13 cellular contexts compared by ENCODE assay signal in genomic region chr1:223022641-223023473, GRCh38.
DNase-seq lines count a peak whose midpoint lies in the region; ATAC-seq, FAIRE-seq and TF ChIP-seq lines count a peak whose summit lies in the region.
"Had no signal": no experiment of that assay in that cellular context is flagged by ENCODE, and none has a peak within 500 bp of the region (broad histone marks: within the 10 kb centered on the region; RNA-seq: fewer than 3 reads in every experiment).

No MANE protein-coding gene starts in this region.

- H3K4me2 ChIP-seq in OCI-LY7 (ENCODE audit: low read length) = no peak overlapping the region

- H3K9me2 ChIP-seq in OCI-LY7 (ENCODE audit: insufficient read depth, low read length) = no peaks in the 10 kb centered on the region

- no peaks in the 10 kb centered on the region for H4K20me1 ChIP-seq in OCI-LY7 (ENCODE audit: insufficient read depth, low read length)

- 35 to 48% methylated on average over 5 of the region's 7 CpGs for WGBS in esophagus squamous epithelium, 2 donors

- CTCF ChIA-PET in OCI-LY7 (lab: Charles Lee; ENCODE audit: unreplicated experiment) = no interaction called here

- peaks cover 23% of the 10 kb centered on the region for H3K4me1 Mint-ChIP-seq in neural crest cell
- H3K4me1 Mint-ChIP-seq: activated B cell treated with CpG ODN at 0.5 μM for 24 hours; CD4-positive, CD25-positive, alpha-beta regulatory T cell had no signal

- no peaks in the 10 kb centered on the region for H3K27me3 ChIP-seq in esophagus squamous epithelium

- intact Hi-C loops in esophagus squamous epithelium (cut with DNase I) (no loop called here), OCI-LY7 (cut with micrococcal nuclease; ENCODE audit: unreplicated experiment) (no loop called here)

- peak overlapping the region; percentile 75 for H3K27ac Mint-ChIP-seq in neural crest cell (ENCODE audit: unreplicated experiment)
- H3K27ac Mint-ChIP-seq: activated B cell treated with CpG ODN at 0.5 μM for 24 hours; CD4-positive, CD25-positive, alpha-beta regulatory T cell; dendritic cell treated with granulocyte-macrophage colony-stimulating factor and Interleukin-4, amounts not matched to agents 40 ng/mL and 50 ng/mL, for 4 days had no signal

- BruUV-seq in OCI-LY7 (replicated peaks; lab: Mats Ljungman, UMichigan) = no TSS peak

- TF ChIP-seq POLR2A in esophagus squamous epithelium (IDR thresholded peaks at IDR 0.05) = no peak

- FAIRE-seq in D721Med (lab: Jason Lieb, UNC) = no peak

- no peak overlapping the region for H3K4me3 ChIP-seq in esophagus squamous epithelium
- no peak overlapping the region for H3K4me3 ChIP-seq in OCI-LY7 (ENCODE audit: low read depth, low read length, poor library complexity, severe bottlenecking)

- no peak overlapping the region for H2AFZ ChIP-seq in OCI-LY7 (ENCODE audit: low read length)

- H3K9me3 Mint-ChIP-seq in neural crest cell = no peaks in the 10 kb centered on the region
- H3K9me3 Mint-ChIP-seq: dendritic cell treated with granulocyte-macrophage colony-stimulating factor and Interleukin-4, amounts not matched to agents 40 ng/mL and 50 ng/mL, for 4 days had no signal

- POLR2A ChIA-PET in OCI-LY7 (lab: Charles Lee) = interaction anchor here (0.5 kb wide), 1 partner anchor 411 kb away, joined by 3 read pairs; no protein-coding TSS in a partner anchor

- TF ChIP-seq CTCF in D721Med (IDR thresholded peaks at IDR 0.05; ENCODE audit: insufficient read depth, missing control alignments) (no peak), esophagus squamous epithelium (IDR thresholded peaks at IDR 0.05) (no peak), neural crest cell (conservative IDR thresholded peaks at IDR 0.05) (no peak), OCI-LY7 (conservative IDR thresholded peaks at IDR 0.05; ENCODE audit: low read length) (no peak)

- peaks cover 7% of the 10 kb centered on the region for H3K27me3 Mint-ChIP-seq in neural crest cell (ENCODE audit: low read depth)
- H3K27me3 Mint-ChIP-seq: activated B cell treated with CpG ODN at 0.5 μM for 24 hours; dendritic cell treated with granulocyte-macrophage colony-stimulating factor and Interleukin-4, amounts not matched to agents 40 ng/mL and 50 ng/mL, for 4 days had no signal

- H3K79me2 ChIP-seq in OCI-LY7 (ENCODE audit: insufficient read depth, low read depth, low read length) = no peaks in the 10 kb centered on the region

- H3K27ac ChIP-seq in esophagus squamous epithelium (peak overlapping the region; percentile 4 to 52 (median 26)), OCI-LY7 (ENCODE audit: low read depth, low read length, poor library complexity, severe bottlenecking) (no peak overlapping the region)

- ATAC-seq in HG03571 (IDR thresholded peaks at IDR 0.05; ENCODE audit: unreplicated experiment) = no peak

- H3K4me3 Mint-ChIP-seq in neural crest cell = no peak overlapping the region
- H3K4me3 Mint-ChIP-seq: activated B cell treated with CpG ODN at 0.5 μM for 24 hours; CD4-positive, CD25-positive, alpha-beta regulatory T cell; dendritic cell treated with granulocyte-macrophage colony-stimulating factor and Interleukin-4, amounts not matched to agents 40 ng/mL and 50 ng/mL, for 4 days had no signal

- H3K36me3 ChIP-seq in esophagus squamous epithelium (no peaks in the 10 kb centered on the region), OCI-LY7 (ENCODE audit: insufficient read depth, low read length) (no peaks in the 10 kb centered on the region)

- H3K36me3 Mint-ChIP-seq in neural crest cell (ENCODE audit: low read depth) = no peaks in the 10 kb centered on the region
- H3K36me3 Mint-ChIP-seq: CD4-positive, CD25-positive, alpha-beta regulatory T cell had no signal

- H3K9me3 ChIP-seq in esophagus squamous epithelium = peaks cover 0 to 7% (median 0%) of the 10 kb centered on the region in 3 donors
- no peaks in the 10 kb centered on the region for H3K9me3 ChIP-seq in OCI-LY7 (ENCODE audit: low read length)

- peaks cover 6 to 26% (median 12%) of the 10 kb centered on the region in 3 donors for H3K4me1 ChIP-seq in esophagus squamous epithelium
- H3K4me1 ChIP-seq in OCI-LY7 (ENCODE audit: insufficient read depth, low read length, poor library complexity, severe bottlenecking) = no peaks in the 10 kb centered on the region

- DNase-seq in D721Med (ENCODE audit: insufficient read length, low spot score) = peak; percentile 79
- peak; percentile 45 for DNase-seq in NCI-H2227 (lab: John Stamatoyannopoulos, UW; ENCODE audit: unreplicated experiment)
- no peak for DNase-seq in esophagus squamous epithelium (lab: John Stamatoyannopoulos, UW)
- DNase-seq in neural crest cell (ENCODE audit: low read depth, low spot score) = no peak
- DNase-seq in stimulated activated CD4-positive, alpha-beta T cell treated with anti-CD3 and anti-CD28 coated beads, Interleukin-2, amount 100 ng/mL, for 48 hours = no peak
- DNase-seq in OCI-LY7 (ENCODE audit: low spot score) = no peak
- no peak for DNase-seq in GDM1 (lab: John Stamatoyannopoulos, UW)
- DNase-seq: activated B cell treated with CpG ODN at 0.5 μM for 24 hours; activated gamma-delta T cell treated with Interleukin-2 at 50 U/mL for 16 hours; CD4-positive, CD25-positive, alpha-beta regulatory T cell; OCI-M1 had no signal

Comparison
In these comparisons a context has a peak if more than half of its experiments do, and no peak if none do; other contexts are left out.
1. DNase-seq: peak in D721Med (single experiment) and NCI-H2227 (single experiment); none in esophagus squamous epithelium (single experiment), neural crest cell (single experiment), stimulated activated CD4-positive, alpha-beta T cell treated with anti-CD3 and anti-CD28 coated beads, Interleukin-2, amount 100 ng/mL, for 48 hours (0 of 2), OCI-LY7 (single experiment) and GDM1 (single experiment).